Comparison of ENCODE assay signal across 11 cellular contexts in genomic region chr3:17743660-17743995, GRCh38. TPM values are rescaled to one million over a fixed set of nuclear protein-coding genes. Genes with fewer than 3 reads are reported as not detected.
DNase-seq lines count a peak whose midpoint lies in the region; FAIRE-seq and TF ChIP-seq lines count a peak whose summit lies in the region.
"Had no signal": no experiment of that assay in that cellular context is flagged by ENCODE, and none has a peak within 500 bp of the region (broad histone marks: within the 10 kb centered on the region; RNA-seq: fewer than 3 reads in every experiment).

No MANE protein-coding gene starts in this region.

- TF ChIP-seq CTCF in H9 (conservative IDR thresholded peaks at IDR 0.05) (no peak), esophagus muscularis mucosa (IDR thresholded peaks at IDR 0.05) (no peak), sigmoid colon (IDR thresholded peaks at IDR 0.05) (no peak)

- no peak overlapping the region for H4K91ac ChIP-seq in H9 (ENCODE audit: insufficient read length, low read depth, low read length)

- H2BK120ac ChIP-seq in H9 (ENCODE audit: low read depth, low read length, poor library complexity, severe bottlenecking) = no peak overlapping the region

- no peaks in the 10 kb centered on the region for H4K20me1 ChIP-seq in H9 (ENCODE audit: control insufficient read depth, insufficient read depth, insufficient read length)

- H3K14ac ChIP-seq in H9 (ENCODE audit: insufficient read depth, low read length) = no peak overlapping the region

- H3K4me1 Mint-ChIP-seq in H9 = peaks cover 29 to 37% of the 10 kb centered on the region in 2 experiments

- peak overlapping the region; percentile 81 for H3K4me2 ChIP-seq in H9 (ENCODE audit: insufficient read depth, insufficient read length, low read length)

- H3K56ac ChIP-seq in H9 (ENCODE audit: insufficient read length, low read depth, low read length) = no peak overlapping the region

- no peak overlapping the region; a peak in 1 of 7 replicates for H3K27ac Mint-ChIP-seq in H9

- H2AFZ ChIP-seq in H9 (ENCODE audit: low read length) = no peak overlapping the region

- H2BK12ac ChIP-seq in H9 (ENCODE audit: insufficient read length, low read depth, low read length) = no peak overlapping the region

- no peak overlapping the region for H3T11ph ChIP-seq in H9 (ENCODE audit: low read length)

- H3K36me3 ChIP-seq in SJSA1 (no peaks in the 10 kb centered on the region), esophagus muscularis mucosa (no peaks in the 10 kb centered on the region), sigmoid colon (no peaks in the 10 kb centered on the region), MG63 (no peaks in the 10 kb centered on the region), small intestine (ENCODE audit: control insufficient read depth in 2 of 2, insufficient read depth in 2 of 2, low read length in 2 of 2) (no peaks in the 10 kb centered on the region)

- peak overlapping the region; percentile 92; a peak in 4 of 5 replicates for H3K4me3 Mint-ChIP-seq in H9

- H3K9me3 ChIP-seq in H9 (ENCODE audit: control insufficient read depth, low read depth, low read length) (no peaks in the 10 kb centered on the region), SJSA1 (replicated peaks) (no peaks in the 10 kb centered on the region), esophagus muscularis mucosa (no peaks in the 10 kb centered on the region), sigmoid colon (no peaks in the 10 kb centered on the region), MG63 (no peaks in the 10 kb centered on the region), small intestine (ENCODE audit: control insufficient read depth, low read depth) (no peaks in the 10 kb centered on the region)

- H2BK20ac ChIP-seq in H9 (ENCODE audit: low read depth, low read length, poor library complexity, severe bottlenecking) = no peak overlapping the region

- intact Hi-C loops in esophagus muscularis mucosa (cut with DNase I) = loop anchor here (5.0 kb wide), 1 partner anchor 106 kb away; no protein-coding TSS in a partner anchor
- intact Hi-C loops in sigmoid colon (cut with DNase I) = loop anchor here (2.0 to 10.0 kb wide), 3 partner anchors 99 to 681 kb away; partner anchors contain the start of gene SATB1

- no peak overlapping the region for H4K8ac ChIP-seq in H9 (replicated peaks; ENCODE audit: insufficient read length, low read depth, low read length)

- TF ChIP-seq POLR2A in esophagus muscularis mucosa (IDR thresholded peaks at IDR 0.05; ENCODE audit: low read depth) (no peak), sigmoid colon (IDR thresholded peaks at IDR 0.05) (no peak)

- no peak overlapping the region for H3K4ac ChIP-seq in H9 (ENCODE audit: low read depth, low read length)

- H3K23ac ChIP-seq in H9 (ENCODE audit: insufficient read length, low read depth, low read length) = no peak overlapping the region

- H3K79me1 ChIP-seq in H9 (ENCODE audit: insufficient read depth, low read depth, low read length, poor library complexity, severe bottlenecking) = no peaks in the 10 kb centered on the region

- no peak overlapping the region for H3K4me3 ChIP-seq in SJSA1
- H3K4me3 ChIP-seq in esophagus muscularis mucosa = peak overlapping the region in 1 of 4 donors; percentile 69
- H3K4me3 ChIP-seq in sigmoid colon = no peak overlapping the region
- no peak overlapping the region for H3K4me3 ChIP-seq in MG63
- no peak overlapping the region for H3K4me3 ChIP-seq in small intestine (ENCODE audit: low read depth in 1 of 2, low read length in 2 of 2)

- no peak overlapping the region for H3K9ac ChIP-seq in H9 (ENCODE audit: extremely low read depth, insufficient read length, low read length)

- no peak overlapping the region for H4K5ac ChIP-seq in H9 (ENCODE audit: insufficient read length, low read depth, low read length)

- DNase-seq in H9 = no peak
- no peak for DNase-seq in SJSA1 (ENCODE audit: low read depth in 1 of 2, low spot score in 2 of 2)
- no peak for DNase-seq in esophagus muscularis mucosa (ENCODE audit: extremely low spot score)
- DNase-seq in sigmoid colon = no peak
- DNase-seq in MG63 = no peak
- DNase-seq in small intestine = no peak
- DNase-seq in 8988T = no peak
- DNase-seq in central memory CD4-positive, alpha-beta T cell = no peak
- DNase-seq: activated CD4-positive, alpha-beta T cell treated with anti-CD3 and anti-CD28 coated beads, Interleukin-2, amount 50 U/mL, for 48 hours; NCI-H2029 treated with DMSO at 0.1 percent for 48 hours; stimulated activated CD4-positive, alpha-beta T cell treated with anti-CD3 and anti-CD28 coated beads, Interleukin-12 subunit alpha, Interleukin-12 subunit beta, amount 100 ng/mL, for 4 hours had no signal

- H3K4me1 ChIP-seq in H9 (ENCODE audit: insufficient read depth, low read length) = peaks cover 4% of the 10 kb centered on the region
- H3K4me1 ChIP-seq in SJSA1 (replicated peaks) = peaks cover 21% of the 10 kb centered on the region
- H3K4me1 ChIP-seq in esophagus muscularis mucosa = peaks cover 26 to 37% (median 35%) of the 10 kb centered on the region in 4 donors
- peaks cover 0 to 34% (median 28%) of the 10 kb centered on the region in 4 donors for H3K4me1 ChIP-seq in sigmoid colon
- peaks cover 0 to 7% of the 10 kb centered on the region in 2 donors for H3K4me1 ChIP-seq in small intestine (ENCODE audit: control insufficient read depth in 2 of 2, insufficient read depth in 1 of 2, low read depth in 1 of 2, low read length in 1 of 2)

- no peaks in the 10 kb centered on the region for H3K9me3 Mint-ChIP-seq in H9

- no peak overlapping the region for H3K18ac ChIP-seq in H9 (ENCODE audit: insufficient read length, low read depth, low read length)

- no peaks in the 10 kb centered on the region for H3K27me3 Mint-ChIP-seq in H9 (ENCODE audit: low read depth)

- no peak for FAIRE-seq in small intestine (lab: Jason Lieb, UNC)

- H2BK5ac ChIP-seq in H9 (ENCODE audit: insufficient read length, low read length) = no peak overlapping the region

- WGBS in H9 (ENCODE audit: extremely low coverage, insufficient read length, low lambda C conversion rate) = no CpG with 5 or more reads among the region's 1 CpG
- 47% methylated on average over 1 of the region's 1 CpG for WGBS in esophagus muscularis mucosa
- WGBS in sigmoid colon, 2 donors = 19 to 47% methylated on average over 1 of the region's 1 CpG
- WGBS in small intestine, 3 donors = 13 to 50% (median 33%) methylated on average over 1 of the region's 1 CpG

- peaks cover 4% of the 10 kb centered on the region for H3K23me2 ChIP-seq in H9 (ENCODE audit: insufficient read length, low read depth, low read length, poor library complexity, severe bottlenecking)

- peaks cover 2% of the 10 kb centered on the region; the same call in 1 of the 2 replicates for H3K79me2 ChIP-seq in H9 (ENCODE audit: insufficient read depth, low read length)

- H3K27me3 ChIP-seq in H9 (ENCODE audit: insufficient read depth, low read length) (no peaks in the 10 kb centered on the region), SJSA1 (replicated peaks) (no peaks in the 10 kb centered on the region), esophagus muscularis mucosa (no peaks in the 10 kb centered on the region), sigmoid colon (no peaks in the 10 kb centered on the region), MG63 (no peaks in the 10 kb centered on the region), small intestine (ENCODE audit: control insufficient read depth in 2 of 2, insufficient read depth in 2 of 2, low read length in 2 of 2) (no peaks in the 10 kb centered on the region)

- no peak overlapping the region for H2AK5ac ChIP-seq in H9 (ENCODE audit: insufficient read length, low read length)

- no peak overlapping the region for H2BK15ac ChIP-seq in H9 (ENCODE audit: low read depth, low read length)

- H3K27ac ChIP-seq in H9 (ENCODE audit: insufficient read length, low read depth, low read length) (no peak overlapping the region), SJSA1 (0 out of 2 replicates have a peak overlapping the region, but pooled peaks have one; percentile 88), esophagus muscularis mucosa (replicated peaks in 1 of 4) (peak overlapping the region; percentile 97 to 99 (median 98)), sigmoid colon (peak overlapping the region; percentile 97 to 100 (median 98)), small intestine (ENCODE audit: low read depth in 1 of 2, low read length in 1 of 2) (peak overlapping the region in 1 of 2 donors; percentile 95)

- no peaks in the 10 kb centered on the region for H3K36me3 Mint-ChIP-seq in H9 (ENCODE audit: insufficient read depth in 1 of 3, low read depth in 3 of 3)

- no peak for TF ChIP-seq EP300 in esophagus muscularis mucosa (IDR thresholded peaks at IDR 0.05)
- TF ChIP-seq EP300 in sigmoid colon (IDR thresholded peaks at IDR 0.05) = no peak

RNA-seq across cellular contexts. Expression of gene TBC1D5, which starts 1.2 kb away (rescaled TPM):
- 25.0 and 28.5 TPM in 2 replicates for total RNA-seq in H9 (2021)
- 20.6 and 40.8 TPM in 2 replicates for total RNA-seq in SJSA1 (2014; rRNA removed; shearing (Covaris generic))
- 10 to 100 TPM; 54.0 to 83.1 (median 63.6) TPM for total RNA-seq in esophagus muscularis mucosa
- total RNA-seq in sigmoid colon = 10 to 100 TPM; 43.7 to 82.3 (median 50.8) TPM
- 10 to 100 TPM in 1 of 3 donors, 1 to 10 TPM in 2; 7.2 to 18.9 (median 9.0) TPM for polyA plus RNA-seq in sigmoid colon
- 28.3 and 62.5 TPM in 2 replicates for total RNA-seq in MG63 (2014; rRNA removed; shearing (Covaris generic); ENCODE audit: low replicate concordance)
- 10 to 100 TPM in 1 of 3 donors, 1 to 10 TPM in 2; 5.1 to 18.5 (median 6.3) TPM for polyA plus RNA-seq in small intestine
